In the genomic region with DNA sequence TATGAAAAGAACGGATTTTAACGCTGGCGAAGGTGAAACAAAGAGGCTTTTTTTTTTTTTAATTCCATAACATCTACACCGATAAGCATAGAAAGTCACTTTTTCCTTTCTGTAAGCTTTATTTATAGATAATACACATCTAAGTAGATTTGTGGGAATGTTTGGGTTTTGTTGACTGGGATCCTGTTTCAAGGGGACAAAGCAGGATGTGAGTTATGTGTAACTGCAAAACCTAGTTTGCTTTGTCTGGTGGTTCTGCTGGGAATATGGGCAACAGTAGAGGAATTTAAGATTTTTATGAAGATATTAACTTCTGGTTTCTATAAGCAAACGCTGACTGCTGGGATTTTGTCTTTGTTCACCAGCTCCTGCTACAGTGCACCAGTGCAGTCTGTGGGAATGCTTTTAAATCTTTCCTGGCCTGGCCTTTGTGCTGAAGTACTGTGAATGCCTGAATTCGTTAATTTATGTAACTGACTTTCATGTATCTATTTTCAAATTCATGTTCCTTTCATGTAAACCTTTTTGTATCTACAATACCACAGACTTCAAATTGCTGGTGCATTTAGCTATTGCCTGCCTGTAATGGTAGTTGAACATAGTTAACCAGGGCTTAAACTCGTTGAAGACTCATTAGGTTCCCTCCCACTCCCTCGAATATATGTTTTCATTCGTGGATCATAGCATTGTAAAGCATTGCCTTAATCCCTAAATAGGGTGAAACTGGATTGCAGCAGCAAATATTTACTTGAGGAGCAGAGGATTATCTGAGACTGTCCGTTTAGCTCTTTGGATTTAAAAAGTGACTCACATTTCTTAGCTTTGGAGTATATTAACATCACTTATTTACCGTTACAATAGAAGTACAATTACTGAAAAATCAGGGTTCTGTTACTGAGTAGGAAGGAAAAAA, we compare ENCODE assay signal across 8 cellular contexts. TPM values are rescaled to one million over a fixed set of nuclear protein-coding genes. Genes with fewer than 3 reads are reported as not detected.
DNase-seq lines count a peak whose midpoint lies in the region; ATAC-seq and TF ChIP-seq lines count a peak whose summit lies in the region.

No MANE protein-coding gene starts in this region.

- H3K9me3 Mint-ChIP-seq in activated CD8-positive, alpha-beta memory T cell treated with anti-CD3 and anti-CD28 coated beads, Interleukin-2, amount 10 ng/mL, durations not matched to agents 7 days and 5 days (ENCODE audit: low read depth) = no peaks in the 10 kb centered on the region
- no peaks in the 10 kb centered on the region for H3K9me3 Mint-ChIP-seq in activated T-helper 1 cell treated with anti-CD3 and anti-CD28 coated beads, Interleukin-12 subunit alpha, Interleukin-12 subunit beta, Interleukin-2, Interleukin-4 antibody, amounts not matched to agents 30 ng/mL and 10 ng/mL and 1 ng/mL, durations not matched to agents 14 hours and 24 hours and 36 hours

- H3K36me3 ChIP-seq in iPS-18a (ENCODE audit: control insufficient read depth, low read depth, low read length) (no peaks in the 10 kb centered on the region), spleen (no peaks in the 10 kb centered on the region)

- no peak for DNase-seq in activated CD8-positive, alpha-beta memory T cell treated with anti-CD3 and anti-CD28 coated beads, Interleukin-2, amount 10 ng/mL, durations not matched to agents 7 days and 5 days
- DNase-seq in activated CD8-positive, alpha-beta memory T cell treated with anti-CD3 and anti-CD28 coated beads for 24 hours = no peak
- no peak for DNase-seq in activated T-helper 1 cell treated with anti-CD3 and anti-CD28 coated beads, Interleukin-12 subunit alpha, Interleukin-12 subunit beta, Interleukin-2, Interleukin-4 antibody, amounts not matched to agents 30 ng/mL and 10 ng/mL and 1 ng/mL, durations not matched to agents 14 hours and 24 hours and 36 hours (ENCODE audit: low spot score)
- no peak for DNase-seq in spleen
- no peak for DNase-seq in posterior vena cava (ENCODE audit: low spot score)
- no peak for DNase-seq in NCI-H187 treated with DMSO at 0.1 percent for 48 hours (lab: John Stamatoyannopoulos, UW)

- H3K27me3 ChIP-seq in iPS-18a (ENCODE audit: control insufficient read depth, insufficient read depth, low read length) = no peaks in the 10 kb centered on the region
- H3K27me3 ChIP-seq in spleen (replicated peaks in 1 of 7) = no peaks in the 10 kb centered on the region

- H3K9ac ChIP-seq in iPS-18a (ENCODE audit: low read length) = peak overlapping the region; percentile 80

- CTCF ChIA-PET in activated CD8-positive, alpha-beta memory T cell treated with anti-CD3 and anti-CD28 coated beads, Interleukin-2, amount 10 ng/mL, durations not matched to agents 7 days and 5 days (lab: Charles Lee) = interaction anchor here (0.7 to 2.8 kb wide), 10 partner anchors 14 to 1726 kb away, joined by 3 to 22 read pairs (median 4); a partner anchor contains a TSS

- peak overlapping the region; percentile 90 for H3K4me3 ChIP-seq in iPS-18a (ENCODE audit: low read length)
- peak overlapping the region; percentile 72 to 96 (median 84) for H3K4me3 ChIP-seq in spleen

- peak overlapping the region; percentile 95 for H3K27ac Mint-ChIP-seq in activated CD8-positive, alpha-beta memory T cell treated with anti-CD3 and anti-CD28 coated beads, Interleukin-2, amount 10 ng/mL, durations not matched to agents 7 days and 5 days
- peak overlapping the region; percentile 61 for H3K27ac Mint-ChIP-seq in activated T-helper 1 cell treated with anti-CD3 and anti-CD28 coated beads, Interleukin-12 subunit alpha, Interleukin-12 subunit beta, Interleukin-2, Interleukin-4 antibody, amounts not matched to agents 30 ng/mL and 10 ng/mL and 1 ng/mL, durations not matched to agents 14 hours and 24 hours and 36 hours

- no peaks in the 10 kb centered on the region for H3K9me3 ChIP-seq in iPS-18a (ENCODE audit: control insufficient read depth, low read depth, low read length)
- peaks cover 0 to 7% (median 1%) of the 10 kb centered on the region in 8 donors for H3K9me3 ChIP-seq in spleen

- intact Hi-C loops in activated T-helper 1 cell treated with anti-CD3 and anti-CD28 coated beads, Interleukin-12 subunit alpha, Interleukin-12 subunit beta, Interleukin-2, Interleukin-4 antibody, amounts not matched to agents 30 ng/mL and 10 ng/mL and 1 ng/mL, durations not matched to agents 14 hours and 24 hours and 36 hours (cut with micrococcal nuclease) = loop anchor here (1.0 to 5.0 kb wide), 6 partner anchors 220 to 425 kb away; a partner anchor contains a TSS
- intact Hi-C loops in spleen (cut with DNase I; ENCODE audit: low total_unique reads) (loop anchor here (5.0 kb wide), 1 partner anchor 75 kb away; a partner anchor contains a TSS), posterior vena cava (cut with DNase I) (no loop called here)

- no peaks in the 10 kb centered on the region for H3K27me3 Mint-ChIP-seq in activated CD8-positive, alpha-beta memory T cell treated with anti-CD3 and anti-CD28 coated beads, Interleukin-2, amount 10 ng/mL, durations not matched to agents 7 days and 5 days
- H3K27me3 Mint-ChIP-seq in activated T-helper 1 cell treated with anti-CD3 and anti-CD28 coated beads, Interleukin-12 subunit alpha, Interleukin-12 subunit beta, Interleukin-2, Interleukin-4 antibody, amounts not matched to agents 30 ng/mL and 10 ng/mL and 1 ng/mL, durations not matched to agents 14 hours and 24 hours and 36 hours (ENCODE audit: insufficient read depth) = no peaks in the 10 kb centered on the region

- no peak for TF ChIP-seq CTCF in spleen (IDR thresholded peaks at IDR 0.05 in 8 of 11, conservative IDR thresholded peaks at IDR 0.05 in 3 of 11)

- TF ChIP-seq POLR2A in spleen (IDR thresholded peaks at IDR 0.05) = no peak

- H3K36me3 Mint-ChIP-seq in activated CD8-positive, alpha-beta memory T cell treated with anti-CD3 and anti-CD28 coated beads, Interleukin-2, amount 10 ng/mL, durations not matched to agents 7 days and 5 days = no peaks in the 10 kb centered on the region
- peaks cover 5% of the 10 kb centered on the region for H3K36me3 Mint-ChIP-seq in activated T-helper 1 cell treated with anti-CD3 and anti-CD28 coated beads, Interleukin-12 subunit alpha, Interleukin-12 subunit beta, Interleukin-2, Interleukin-4 antibody, amounts not matched to agents 30 ng/mL and 10 ng/mL and 1 ng/mL, durations not matched to agents 14 hours and 24 hours and 36 hours (ENCODE audit: low read depth)

- H3K4me1 Mint-ChIP-seq in activated CD8-positive, alpha-beta memory T cell treated with anti-CD3 and anti-CD28 coated beads, Interleukin-2, amount 10 ng/mL, durations not matched to agents 7 days and 5 days = peaks cover 32% of the 10 kb centered on the region
- H3K4me1 Mint-ChIP-seq in activated T-helper 1 cell treated with anti-CD3 and anti-CD28 coated beads, Interleukin-12 subunit alpha, Interleukin-12 subunit beta, Interleukin-2, Interleukin-4 antibody, amounts not matched to agents 30 ng/mL and 10 ng/mL and 1 ng/mL, durations not matched to agents 14 hours and 24 hours and 36 hours (ENCODE audit: low read depth) = peaks cover 30% of the 10 kb centered on the region

- H3K4me1 ChIP-seq in iPS-18a (ENCODE audit: control insufficient read depth, low read depth, low read length) (peaks cover 22% of the 10 kb centered on the region), spleen (peaks cover 14 to 48% (median 40%) of the 10 kb centered on the region in 6 donors)

- peak overlapping the region; percentile 49 for H3K27ac ChIP-seq in iPS-18a (ENCODE audit: low read length)
- H3K27ac ChIP-seq in spleen = peak overlapping the region in 5 of 8 donors; percentile 95 to 96 (median 96)

- no peak for ATAC-seq in activated CD8-positive, alpha-beta memory T cell treated with anti-CD3 and anti-CD28 coated beads, Interleukin-2, amount 10 ng/mL, durations not matched to agents 7 days and 5 days
- no peak for ATAC-seq in GM18861 (IDR thresholded peaks at IDR 0.05; ENCODE audit: unreplicated experiment)

- peak overlapping the region; percentile 96 for H3K4me3 Mint-ChIP-seq in activated CD8-positive, alpha-beta memory T cell treated with anti-CD3 and anti-CD28 coated beads, Interleukin-2, amount 10 ng/mL, durations not matched to agents 7 days and 5 days
- peak overlapping the region; percentile 94 for H3K4me3 Mint-ChIP-seq in activated T-helper 1 cell treated with anti-CD3 and anti-CD28 coated beads, Interleukin-12 subunit alpha, Interleukin-12 subunit beta, Interleukin-2, Interleukin-4 antibody, amounts not matched to agents 30 ng/mL and 10 ng/mL and 1 ng/mL, durations not matched to agents 14 hours and 24 hours and 36 hours

- 24 to 29% (median 25%) methylated on average over 11 of the region's 11 CpGs for WGBS in spleen, 5 donors

RNA-seq across cellular contexts. Expression of a gene that starts 1.5 kb away (rescaled TPM):
- 10 to 100 TPM; 17.4 to 18.3 TPM for total RNA-seq in activated CD8-positive, alpha-beta memory T cell treated with anti-CD3 and anti-CD28 coated beads, Interleukin-2, amount 10 ng/mL, durations not matched to agents 7 days and 5 days
- 18.2 and 19.7 TPM in 2 replicates for total RNA-seq in activated T-helper 1 cell treated with anti-CD3 and anti-CD28 coated beads, Interleukin-12 subunit alpha, Interleukin-12 subunit beta, Interleukin-2, Interleukin-4 antibody, amounts not matched to agents 30 ng/mL and 10 ng/mL and 1 ng/mL, durations not matched to agents 14 hours and 24 hours and 36 hours
- total RNA-seq in spleen (10 to 100 TPM; 17.5 to 31.6 (median 23.5) TPM), posterior vena cava (10 to 100 TPM; 26.0 to 28.6 TPM)
- 10 to 100 TPM in 2 of 3 donors, 1 to 10 TPM in 1; 8.8 to 12.3 (median 11.8) TPM for polyA plus RNA-seq in spleen

Comparison
In these comparisons a context has a peak if more than half of its experiments do, and no peak if none do; other contexts are left out.
1. intact Hi-C loops: an anchor here in activated T-helper 1 cell treated with anti-CD3 and anti-CD28 coated beads, Interleukin-12 subunit alpha, Interleukin-12 subunit beta, Interleukin-2, Interleukin-4 antibody, amounts not matched to agents 30 ng/mL and 10 ng/mL and 1 ng/mL, durations not matched to agents 14 hours and 24 hours and 36 hours (1.0 to 5.0 kb wide) and spleen (5.0 kb wide); none called in posterior vena cava.